9 cellular contexts compared by ENCODE assay signal in the genomic region with DNA sequence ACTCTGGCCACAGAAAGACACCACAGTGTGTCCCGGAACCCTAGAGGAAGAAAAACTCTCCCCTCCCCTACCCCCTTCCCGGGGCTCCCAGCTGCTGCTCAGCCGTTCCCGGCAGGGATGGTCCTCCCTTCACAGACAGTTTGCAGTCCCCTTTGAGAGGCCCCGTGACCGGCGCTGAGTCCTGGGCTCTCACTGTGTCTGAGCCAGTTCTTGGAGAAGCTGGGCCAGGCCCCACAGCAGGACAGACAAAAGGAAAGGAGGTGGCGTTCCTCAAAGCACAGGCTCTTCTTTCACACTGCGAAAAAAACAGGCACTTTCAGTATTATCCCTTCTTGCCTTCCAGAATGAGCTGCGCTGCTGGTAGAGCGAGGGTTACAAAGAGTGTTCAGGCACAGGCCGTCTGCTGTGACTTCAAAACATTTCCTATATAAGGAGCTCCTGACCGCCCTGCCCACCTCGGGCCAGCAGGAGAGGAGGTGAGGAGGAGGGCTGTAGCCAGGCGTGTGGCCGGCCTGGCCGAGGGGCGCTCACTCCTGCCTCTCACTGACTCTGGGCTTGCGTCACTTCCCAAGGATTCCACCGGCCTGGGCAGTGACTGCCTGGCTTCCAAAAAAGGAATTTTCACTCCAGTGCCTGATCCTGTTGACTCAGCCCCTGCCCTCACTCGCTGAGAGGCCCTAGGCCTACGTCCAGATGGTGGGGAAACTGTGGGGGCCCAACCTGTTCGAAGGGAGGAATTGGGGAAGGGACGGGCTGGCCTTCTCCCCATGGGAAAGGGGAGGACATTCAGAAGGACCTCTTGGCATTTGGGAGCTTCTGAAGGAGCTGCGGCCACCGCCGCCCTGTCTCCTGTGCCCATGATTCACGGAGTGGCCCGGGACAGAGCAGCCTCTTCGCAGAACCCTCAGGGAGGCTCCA. TPM values are rescaled to one million over a fixed set of nuclear protein-coding genes. Genes with fewer than 3 reads are reported as not detected.
DNase-seq lines count a peak whose midpoint lies in the region; ATAC-seq and TF ChIP-seq lines count a peak whose summit lies in the region.
"Had no signal": no experiment of that assay in that cellular context is flagged by ENCODE, and none has a peak within 500 bp of the region (broad histone marks: within the 10 kb centered on the region; RNA-seq: fewer than 3 reads in every experiment).

No MANE protein-coding gene starts in this region.

- ATAC-seq in SK-N-SH treated with all-trans-retinoic acid at 6 μM for 48 hours, result peak; percentile 85
- ATAC-seq in activated CD4-positive, CD25-positive, alpha-beta regulatory T cell treated with anti-CD3 and anti-CD28 coated beads, Interleukin-2, amount 50 U/mL, for 24 hours, result no peak

- H3K9me3 Mint-ChIP-seq in nephron progenitor cell, result no peaks in the 10 kb centered on the region
- H3K9me3 Mint-ChIP-seq: CD4-positive, CD25-positive, alpha-beta regulatory T cell had no signal

- H3K27me3 Mint-ChIP-seq in nephron progenitor cell (ENCODE audit: low read depth, poor library complexity), result peaks cover 20% of the 10 kb centered on the region

- peak overlapping the region; percentile 47 for H3K4me3 ChIP-seq in fibroblast of villous mesenchyme (ENCODE audit: low read depth, low read length)

- H3K4me1 Mint-ChIP-seq in nephron progenitor cell, result peaks cover 54% of the 10 kb centered on the region
- H3K4me1 Mint-ChIP-seq: CD4-positive, CD25-positive, alpha-beta regulatory T cell had no signal

- H3K27ac Mint-ChIP-seq in nephron progenitor cell, result peak overlapping the region; percentile 97
- H3K27ac Mint-ChIP-seq: CD4-positive, CD25-positive, alpha-beta regulatory T cell had no signal

- TF ChIP-seq CTCF in fibroblast of villous mesenchyme (IDR thresholded peaks at IDR 0.05; ENCODE audit: insufficient read depth, low read depth, low read length) (peak; percentile 19), nephron progenitor cell (IDR thresholded peaks at IDR 0.05) (no peak)

- peak; percentile 94 for DNase-seq in AG08395 (ENCODE audit: low spot score)
- peak; percentile 96 for DNase-seq in fibroblast of villous mesenchyme (ENCODE audit: low read depth)
- peak; percentile 65 for DNase-seq in nephron progenitor cell
- DNase-seq in NCI-H82 (lab: John Stamatoyannopoulos, UW), result no peak
- DNase-seq in DMS79 treated with DMSO at 0.1 percent for 48 hours (lab: John Stamatoyannopoulos, UW), result no peak
- no peak for DNase-seq in central memory CD4-positive, alpha-beta T cell

- H3K4me3 Mint-ChIP-seq in nephron progenitor cell, result peak overlapping the region; percentile 62
- H3K4me3 Mint-ChIP-seq: CD4-positive, CD25-positive, alpha-beta regulatory T cell had no signal

- H3K36me3 Mint-ChIP-seq in nephron progenitor cell (ENCODE audit: low read depth), result no peaks in the 10 kb centered on the region
- H3K36me3 Mint-ChIP-seq: CD4-positive, CD25-positive, alpha-beta regulatory T cell had no signal

TF ChIP-seq in SK-N-SH treated with all-trans-retinoic acid at 6 μM for 48 hours, 23 proteins besides CTCF, POLR2A, EP300 and RAD21:
- TF ChIP-seq, protein P1, sequence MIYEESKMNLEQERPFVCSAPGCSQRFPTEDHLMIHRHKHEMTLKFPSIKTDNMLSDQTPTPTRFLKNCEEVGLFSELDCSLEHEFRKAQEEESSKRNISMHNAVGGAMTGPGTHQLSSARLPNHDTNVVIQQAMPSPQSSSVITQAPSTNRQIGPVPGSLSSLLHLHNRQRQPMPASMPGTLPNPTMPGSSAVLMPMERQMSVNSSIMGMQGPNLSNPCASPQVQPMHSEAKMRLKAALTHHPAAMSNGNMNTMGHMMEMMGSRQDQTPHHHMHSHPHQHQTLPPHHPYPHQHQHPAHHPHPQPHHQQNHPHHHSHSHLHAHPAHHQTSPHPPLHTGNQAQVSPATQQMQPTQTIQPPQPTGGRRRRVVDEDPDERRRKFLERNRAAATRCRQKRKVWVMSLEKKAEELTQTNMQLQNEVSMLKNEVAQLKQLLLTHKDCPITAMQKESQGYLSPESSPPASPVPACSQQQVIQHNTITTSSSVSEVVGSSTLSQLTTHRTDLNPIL (CRISPR knock-in tag; IDR thresholded peaks at IDR 0.05; ENCODE audit: low read depth), result no peak
- TF ChIP-seq ARNTL (CRISPR knock-in tag; IDR thresholded peaks at IDR 0.05; ENCODE audit: borderline replicate concordance, low read depth), result no peak
- TF ChIP-seq ZNF70 (CRISPR knock-in tag; IDR thresholded peaks at IDR 0.05), result no peak
- TF ChIP-seq BACH2 (CRISPR knock-in tag; IDR thresholded peaks at IDR 0.05; ENCODE audit: borderline replicate concordance), result no peak
- TF ChIP-seq POU6F1 (CRISPR knock-in tag; IDR thresholded peaks at IDR 0.05; ENCODE audit: borderline replicate concordance, low read depth), result no peak
- TF ChIP-seq ISL1 (CRISPR knock-in tag; IDR thresholded peaks at IDR 0.05), result no peak
- no peak for TF ChIP-seq OSR1 (CRISPR knock-in tag; IDR thresholded peaks at IDR 0.05)

RNA-seq across cellular contexts. Expression of gene CIDEA, which starts 24.9 kb away (rescaled TPM):
- not detected in 2 replicates for total RNA-seq in fibroblast of villous mesenchyme
- total RNA-seq: CD4-positive, CD25-positive, alpha-beta regulatory T cell had no signal

RNA-seq across cellular contexts. Expression of gene TUBB6, which starts 29.0 kb away (rescaled TPM):
- 821 and 1,150 TPM in 2 replicates for total RNA-seq in fibroblast of villous mesenchyme

Comparison
In these comparisons a context has a peak if more than half of its experiments do, and no peak if none do; other contexts are left out.
1. DNase-seq: peak in AG08395 (single experiment), fibroblast of villous mesenchyme (single experiment) and nephron progenitor cell (single experiment); none in NCI-H82 (single experiment), DMS79 treated with DMSO at 0.1 percent for 48 hours (single experiment) and central memory CD4-positive, alpha-beta T cell (single experiment).